8 cellular contexts compared by ENCODE assay signal in genomic region chr5:142012792-142013388, GRCh38. TPM values are rescaled to one million over a fixed set of nuclear protein-coding genes. Genes with fewer than 3 reads are reported as not detected.
DNase-seq lines count a peak whose midpoint lies in the region; ATAC-seq lines count a peak whose summit lies in the region.

TSS of gene GNPDA1 (minus strand) at chr5:142013027. CDS start at chr5:142012035, 992 bp downstream.

- peak; percentile 50 for ATAC-seq in GM19468 (IDR thresholded peaks at IDR 0.05; ENCODE audit: extremely low read depth, unreplicated experiment)

- DNase-seq in COR-L47 (lab: John Stamatoyannopoulos, UW) (peak; percentile 69), HT1080 (ENCODE audit: low read depth) (peak; percentile 76), SK-N-DZ (ENCODE audit: low spot score) (peak; percentile 68), germinal center (ENCODE audit: low spot score) (peak; percentile 82), nucleus accumbens (lab: John Stamatoyannopoulos, UW) (peak in 55 of 56 donors; percentile 24 to 86 (median 74))
- peak; percentile 66 for DNase-seq in activated naive CD4-positive, alpha-beta T cell treated with anti-CD3 and anti-CD28 coated beads, Interleukin-2, amount 50 U/mL, for 16 hours

- peak within 1 kb of the TSS; percentile 94 for H3K27ac ChIP-seq in temporal lobe (ENCODE audit: low read depth, low read length)

RNA-seq across cellular contexts. Expression of gene GNPDA1, which starts in this region (rescaled TPM):
- 77.4 and 93.7 TPM in 2 replicates for total RNA-seq in HT1080 (2014; rRNA removed; shearing (Covaris generic))
- 55.4 and 63.7 TPM in 2 replicates for polyA plus RNA-seq in HT1080 (2015; cell fraction: cytosol; rRNA removed)
- 53.4 and 80.3 TPM in 2 replicates for polyA plus RNA-seq in HT1080 (2015; cell fraction: nucleus; rRNA removed)
- 82.7 and 117 TPM in 2 replicates for polyA plus RNA-seq in SK-N-DZ (2014; cell fraction: cytosol; rRNA removed)
- polyA plus RNA-seq in SK-N-DZ (2014; cell fraction: nucleus; rRNA removed): 60.2 and 64.3 TPM in 2 replicates
- 16.0 TPM for total RNA-seq in temporal lobe

Comparison
In these comparisons a context has a peak if more than half of its experiments do, and no peak if none do; other contexts are left out.
1. Peak in every context shown above with its lines: DNase-seq, ATAC-seq and H3K27ac ChIP-seq.